ENCODE assay signal across 8 cellular contexts in the genomic region with DNA sequence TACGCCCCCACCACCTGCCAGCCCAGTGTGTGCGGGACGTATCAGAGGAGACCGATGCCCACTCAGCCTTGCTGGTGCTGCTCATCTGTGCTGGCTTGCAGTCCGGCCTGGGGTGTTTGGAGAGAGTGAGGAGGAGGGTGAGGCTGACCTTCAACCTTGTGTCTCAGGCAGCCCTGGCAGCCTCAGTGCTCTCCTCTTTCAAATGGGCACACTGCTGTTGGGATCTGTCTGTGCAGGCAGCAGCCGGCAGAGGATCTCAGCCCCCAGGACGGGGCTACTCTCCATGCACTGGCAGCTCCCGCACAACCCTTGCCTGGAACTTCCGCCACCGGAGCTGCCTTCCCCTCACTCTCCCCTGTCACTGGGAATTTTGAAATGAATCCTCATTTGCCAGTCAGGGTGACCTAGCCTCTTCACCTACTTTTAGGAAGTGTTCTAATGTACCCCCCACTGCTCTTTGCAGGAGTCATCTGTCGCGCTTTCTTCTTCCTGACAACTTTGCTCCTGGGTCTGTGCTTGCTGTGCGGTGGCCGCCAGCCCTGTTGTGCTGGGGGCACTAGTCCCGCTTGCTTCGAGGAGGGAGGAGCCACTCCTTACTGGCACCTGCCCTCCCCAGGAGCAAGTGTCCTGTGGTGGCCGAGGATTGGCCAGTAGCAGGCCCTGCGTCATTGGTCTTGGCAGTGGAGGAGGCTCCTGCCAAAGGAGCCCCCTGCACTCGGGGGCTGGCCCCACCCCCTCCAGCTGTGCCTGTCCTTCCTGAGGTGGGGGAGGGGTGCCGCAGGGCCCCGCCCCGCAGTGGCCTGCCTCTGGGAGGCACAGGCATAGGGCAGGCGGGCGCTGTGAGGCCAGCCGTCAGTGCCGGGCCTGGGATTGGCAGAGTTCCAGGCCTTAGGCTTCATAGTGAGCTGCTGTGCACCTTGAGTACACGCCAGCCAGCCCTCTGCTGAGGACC. TPM values are rescaled to one million over a fixed set of nuclear protein-coding genes. Genes with fewer than 3 reads are reported as not detected.
DNase-seq lines count a peak whose midpoint lies in the region; ATAC-seq and TF ChIP-seq lines count a peak whose summit lies in the region.

No MANE protein-coding gene starts in this region.

- no peak for TF ChIP-seq CTCF in left ventricle myocardium inferior (IDR thresholded peaks at IDR 0.05; ENCODE audit: borderline replicate concordance)

- H3K9me3 ChIP-seq in BLaER1: peaks cover 31% of the 10 kb centered on the region
- peaks cover 3% of the 10 kb centered on the region for H3K9me3 ChIP-seq in left ventricle myocardium inferior (replicated peaks)

- peaks cover 72% of the 10 kb centered on the region for H3K4me1 ChIP-seq in BLaER1
- peaks cover 75% of the 10 kb centered on the region for H3K4me1 ChIP-seq in left ventricle myocardium inferior

- H3K4me3 ChIP-seq in BLaER1 (peak overlapping the region; percentile 32), left ventricle myocardium inferior (peak overlapping the region; percentile 31)

- no peak for TF ChIP-seq POLR2A in GM18505 (IDR thresholded peaks at IDR 0.05; ENCODE audit: borderline replicate concordance, extremely low read depth, insufficient read depth, insufficient read length)

- H3K4me2 ChIP-seq in BLaER1: peak overlapping the region; percentile 99

- intact Hi-C loops in left ventricle myocardium inferior (cut with micrococcal nuclease): no loop called here

- H3K27ac ChIP-seq in BLaER1: peak overlapping the region; percentile 80
- peak overlapping the region; percentile 41 for H3K27ac ChIP-seq in adipose tissue (ENCODE audit: low read depth, low read length)
- peak overlapping the region; percentile 68 for H3K27ac ChIP-seq in left ventricle myocardium inferior (replicated peaks)

- H4K20me1 ChIP-seq in BLaER1: peaks cover 87% of the 10 kb centered on the region

- H3K27me3 ChIP-seq in BLaER1 (no peaks in the 10 kb centered on the region), left ventricle myocardium inferior (ENCODE audit: low read depth) (no peaks in the 10 kb centered on the region)

- DNase-seq in NCI-H1092 treated with DMSO at 0.1 percent for 48 hours (lab: John Stamatoyannopoulos, UW): peak; percentile 12
- DNase-seq in left ventricle myocardium inferior: peak; percentile 58
- DNase-seq in retina: peak; percentile 83
- no peak for DNase-seq in DMS53 treated with DMSO at 0.1 percent for 48 hours (lab: John Stamatoyannopoulos, UW; ENCODE audit: unreplicated experiment)

- 30 to 37% (median 35%) methylated on average over 26 to 27 of the region's 27 CpGs for WGBS in adipose tissue, 3 donors

- H3K36me3 ChIP-seq in BLaER1: peaks cover 49% of the 10 kb centered on the region
- H3K36me3 ChIP-seq in left ventricle myocardium inferior: peaks cover 19% of the 10 kb centered on the region

- no peak for ATAC-seq in GM18505 (IDR thresholded peaks at IDR 0.05; ENCODE audit: unreplicated experiment)
- ATAC-seq in HG02840 (IDR thresholded peaks at IDR 0.05; ENCODE audit: low FRiP score, unreplicated experiment): no peak

- H3K9ac ChIP-seq in BLaER1: peak overlapping the region; percentile 71

RNA-seq across cellular contexts. Expression of gene TSSK6, which starts 53.4 kb away (rescaled TPM):
- 1 to 10 TPM in 2 of 3 donors, under 1 TPM in 1; 0.82 to 1.2 (median 1.1) TPM for polyA plus RNA-seq in adipose tissue
- total RNA-seq in left ventricle myocardium inferior: 0.77 TPM

RNA-seq across cellular contexts. Expression of gene NDUFA13, which starts 54.1 kb away (rescaled TPM):
- 100 to 1,000 TPM; 169 to 404 (median 248) TPM for polyA plus RNA-seq in adipose tissue
- total RNA-seq in left ventricle myocardium inferior: 1,029 TPM

RNA-seq across cellular contexts. Expression of gene GATAD2A, which starts 56.5 kb away (rescaled TPM):
- 10 to 100 TPM; 12.6 to 33.8 (median 24.9) TPM for polyA plus RNA-seq in adipose tissue
- total RNA-seq in left ventricle myocardium inferior: 24.1 TPM
